25 cellular contexts compared by ENCODE assay signal in the genomic region with DNA sequence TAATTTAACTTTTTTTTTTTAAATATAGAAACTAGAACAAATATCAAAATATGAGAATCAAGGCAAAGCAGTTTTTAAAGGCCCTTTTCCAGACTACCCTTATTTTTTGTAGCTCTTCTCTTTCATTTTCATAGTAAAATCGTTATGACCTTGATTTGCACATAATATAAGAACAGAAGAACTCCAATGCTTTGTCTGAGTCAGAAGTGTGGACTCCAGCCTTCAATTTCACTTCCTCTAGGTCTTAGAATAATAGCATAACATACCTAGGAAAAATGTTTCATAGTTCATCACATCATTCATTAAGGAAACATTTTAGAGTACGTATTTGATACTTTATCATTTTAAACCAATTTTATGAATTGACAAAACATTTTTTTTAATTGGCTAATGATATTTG.
DNase-seq lines count a peak whose midpoint lies in the region; ATAC-seq, FAIRE-seq and TF ChIP-seq lines count a peak whose summit lies in the region.
"Had no signal": no experiment of that assay in that cellular context is flagged by ENCODE, and none has a peak within 500 bp of the region (broad histone marks: within the 10 kb centered on the region; RNA-seq: fewer than 3 reads in every experiment).

No MANE protein-coding gene starts in this region.

- TF ChIP-seq CTCF in natural killer cell (IDR thresholded peaks at IDR 0.05) (no peak), omental fat pad (IDR thresholded peaks at IDR 0.05) (no peak)

- H3K27me3 ChIP-seq in aorta (ENCODE audit: control insufficient read depth in 1 of 2, insufficient read depth in 2 of 2, low read length in 1 of 2), result no peaks in the 10 kb centered on the region
- H3K27me3 ChIP-seq: breast epithelium had no signal

- peaks cover 10% of the 10 kb centered on the region for H3K4me1 Mint-ChIP-seq in activated T-helper 17 cell treated with anti-CD3 and anti-CD28 coated beads, Interleukin-2, amount 50 U/mL, for 72 hours
- peaks cover 5 to 14% of the 10 kb centered on the region in 2 donors for H3K4me1 Mint-ChIP-seq in natural killer cell
- H3K4me1 Mint-ChIP-seq: neural crest cell had no signal

- H3K4me3 ChIP-seq in aorta (ENCODE audit: low read length in 2 of 2), result no peak overlapping the region
- H3K4me3 ChIP-seq: breast epithelium, smooth muscle cell had no signal

- ATAC-seq in HG03378 (IDR thresholded peaks at IDR 0.05; ENCODE audit: unreplicated experiment), result peak; percentile 49
- no peak for ATAC-seq in activated T-helper 17 cell treated with anti-CD3 and anti-CD28 coated beads, Interleukin-2, amount 50 U/mL, for 72 hours (replicated peaks)
- ATAC-seq in natural killer cell, result no peak
- ATAC-seq in omental fat pad (ENCODE audit: low FRiP score), result no peak
- ATAC-seq in aorta (ENCODE audit: low FRiP score), result no peak
- no peak for ATAC-seq in GM21447 (IDR thresholded peaks at IDR 0.05; ENCODE audit: unreplicated experiment)
- ATAC-seq: activated T-cell treated with anti-CD3 and anti-CD28 coated beads, Interleukin-2, amount 50 U/mL, for 4 hours; T-cell had no signal

- peaks cover 94% of the 10 kb centered on the region for H3K36me3 Mint-ChIP-seq in activated T-helper 17 cell treated with anti-CD3 and anti-CD28 coated beads, Interleukin-2, amount 50 U/mL, for 72 hours (ENCODE audit: low read depth)
- peaks cover 18% of the 10 kb centered on the region for H3K36me3 Mint-ChIP-seq in natural killer cell

- H3K27ac Mint-ChIP-seq in activated T-helper 17 cell treated with anti-CD3 and anti-CD28 coated beads, Interleukin-2, amount 50 U/mL, for 72 hours, result peak overlapping the region; percentile 38
- peak overlapping the region; percentile 33 to 57 for H3K27ac Mint-ChIP-seq in natural killer cell
- H3K27ac Mint-ChIP-seq: type B pancreatic cell had no signal

- DNase-seq in GM18507 (ENCODE audit: extremely low spot score, insufficient read length, low read depth) (no peak), natural killer cell (no peak), omental fat pad (ENCODE audit: low spot score) (no peak), iPS-NIHi11 (ENCODE audit: low spot score) (no peak), aorta (no peak)
- DNase-seq: activated CD4-positive, alpha-beta memory T cell treated with anti-CD3 and anti-CD28 coated beads for 36 hours; activated T-cell treated with anti-CD3 and anti-CD28 coated beads, Interleukin-2, amount 50 U/mL, for 4 hours; erythroblast; foreskin melanocyte; KG1; midbrain; NCI-H1092 treated with DMSO at 0.1 percent for 48 hours; NCI-H2029 treated with DMSO at 0.1 percent for 48 hours; NCI-H510A; Right ventricle myocardium superior; stimulated activated CD4-positive, alpha-beta T cell treated with anti-CD3 and anti-CD28 coated beads, Interleukin-4, amount 100 ng/mL, for 1 hour; T-cell; WERI-Rb-1 had no signal

- intact Hi-C loops in natural killer cell (cut with micrococcal nuclease) (no loop called here), aorta (cut with DNase I) (no loop called here)

- peak overlapping the region; percentile 19 for H3K4me3 Mint-ChIP-seq in activated T-helper 17 cell treated with anti-CD3 and anti-CD28 coated beads, Interleukin-2, amount 50 U/mL, for 72 hours
- H3K4me3 Mint-ChIP-seq in natural killer cell, result no peak overlapping the region
- H3K4me3 Mint-ChIP-seq: activated CD4-positive, alpha-beta memory T cell treated with anti-CD3 and anti-CD28 coated beads for 36 hours; activated T-cell treated with anti-CD3 and anti-CD28 coated beads, Interleukin-2, amount 50 U/mL, for 4 hours; neural crest cell; T-cell; type B pancreatic cell had no signal

- H3K27me3 Mint-ChIP-seq in activated T-helper 17 cell treated with anti-CD3 and anti-CD28 coated beads, Interleukin-2, amount 50 U/mL, for 72 hours, result no peaks in the 10 kb centered on the region
- H3K27me3 Mint-ChIP-seq in natural killer cell (ENCODE audit: low read depth in 2 of 2), result no peaks in the 10 kb centered on the region
- H3K27me3 Mint-ChIP-seq: activated CD4-positive, alpha-beta memory T cell treated with anti-CD3 and anti-CD28 coated beads for 36 hours; T-cell; type B pancreatic cell had no signal

- H3K27ac ChIP-seq in aorta (ENCODE audit: low read depth in 1 of 2, low read length in 2 of 2), result no peak overlapping the region
- H3K27ac ChIP-seq: breast epithelium, WERI-Rb-1 had no signal

- H3K36me3 ChIP-seq in aorta (ENCODE audit: control insufficient read depth in 1 of 2, insufficient read depth in 2 of 2, low read length in 1 of 2), result peaks cover 0 to 5% of the 10 kb centered on the region in 2 donors
- H3K36me3 ChIP-seq: breast epithelium had no signal

- WGBS in aorta, 2 donors, result 75 to 83% methylated on average over 2 of the region's 2 CpGs

- peaks cover 0 to 2% of the 10 kb centered on the region in 2 donors for H3K4me1 ChIP-seq in aorta (ENCODE audit: control insufficient read depth in 1 of 2, insufficient read depth in 2 of 2, low read length in 2 of 2)
- H3K4me1 ChIP-seq: breast epithelium had no signal

- H3K9me3 ChIP-seq in aorta (ENCODE audit: control insufficient read depth, low read length), result no peaks in the 10 kb centered on the region
- H3K9me3 ChIP-seq: breast epithelium had no signal

- FAIRE-seq in GM18507 (lab: Jason Lieb, UNC), result peak; percentile 69

- H3K9me3 Mint-ChIP-seq in activated T-helper 17 cell treated with anti-CD3 and anti-CD28 coated beads, Interleukin-2, amount 50 U/mL, for 72 hours, result no peaks in the 10 kb centered on the region
- no peaks in the 10 kb centered on the region for H3K9me3 Mint-ChIP-seq in natural killer cell
- H3K9me3 Mint-ChIP-seq: activated CD4-positive, alpha-beta memory T cell treated with anti-CD3 and anti-CD28 coated beads for 36 hours; activated T-cell treated with anti-CD3 and anti-CD28 coated beads, Interleukin-2, amount 50 U/mL, for 4 hours; neural crest cell; T-cell; type B pancreatic cell had no signal
